Comparison of ENCODE assay signal across 29 cellular contexts in genomic region chr9:106828082-106828481, GRCh38.
"Had no signal": no experiment of that assay in that cellular context is flagged by ENCODE, and none has a peak within 500 bp of the region (broad histone marks: within the 10 kb centered on the region; RNA-seq: fewer than 3 reads in every experiment).

No MANE protein-coding gene starts in this region.

- H3K27me3 ChIP-seq: gastrocnemius medialis, neural progenitor cell, sigmoid colon, spleen, testis, tibial artery had no signal

- H3K36me3 Mint-ChIP-seq: mesothelial cell of epicardium; naive thymus-derived CD4-positive, alpha-beta T cell; neural progenitor cell; stimulated activated memory B cell treated with anti-CD40 and anti-IgM and Interleukin-4, amounts not matched to agents 10 μg/mL and 1 μg/mL and 100 μg/mL, for 72 hours; type B pancreatic cell had no signal

- DNase-seq: effector CD8-positive, alpha-beta T cell; endodermal cell; foreskin fibroblast; gastrocnemius medialis; head of caudate nucleus; islet precursor cell; kidney glomerular epithelial cell; mesenchymal stem cell; mucosa of descending colon; naive thymus-derived CD4-positive, alpha-beta T cell; right cardiac atrium; sigmoid colon; spleen; stimulated activated CD4-positive, alpha-beta T cell treated with anti-CD3 and anti-CD28 coated beads, Interleukin-4, amount 100 ng/mL, for 4 hours; stimulated activated naive CD8-positive, alpha-beta T cell treated with anti-CD3 and anti-CD28 coated beads, Interleukin-15, Interleukin-2, amounts not matched to agents 100 U/mL and 50 U/mL, for 24 hours; substantia nigra; testis; tibial artery had no signal

- H3K36me3 ChIP-seq: gastrocnemius medialis, neural progenitor cell, prostate gland, sigmoid colon, spleen, tibial artery had no signal

- H3K27ac ChIP-seq: epithelial cell of prostate, gastrocnemius medialis, neural progenitor cell, prostate gland, sigmoid colon, spleen, testis, tibial artery had no signal

- H3K27me3 Mint-ChIP-seq: dendritic cell treated with granulocyte-macrophage colony-stimulating factor and Interleukin-4, amounts not matched to agents 40 ng/mL and 50 ng/mL, for 4 days; naive thymus-derived CD4-positive, alpha-beta T cell; stimulated activated memory B cell treated with anti-CD40 and anti-IgM and Interleukin-4, amounts not matched to agents 10 μg/mL and 1 μg/mL and 100 μg/mL, for 72 hours; type B pancreatic cell had no signal

- ATAC-seq: esophagus mucosa; gastrocnemius medialis; mucosa of descending colon; naive thymus-derived CD4-positive, alpha-beta T cell; right cardiac atrium; stimulated activated memory B cell treated with anti-CD40 and anti-IgM and Interleukin-4, amounts not matched to agents 10 μg/mL and 1 μg/mL and 100 μg/mL, for 72 hours; stimulated activated naive CD8-positive, alpha-beta T cell treated with anti-CD3 and anti-CD28 coated beads, Interleukin-15, Interleukin-2, amounts not matched to agents 100 U/mL and 50 U/mL, for 24 hours had no signal

- H3K4me1 ChIP-seq: neural progenitor cell, prostate gland, spleen, testis had no signal

- H3K4me3 ChIP-seq: gastrocnemius medialis, mucosa of descending colon, neural progenitor cell, prostate gland, sigmoid colon, spleen, testis, tibial artery had no signal

- H3K9me3 Mint-ChIP-seq: nephron, type B pancreatic cell had no signal

- H3K27ac Mint-ChIP-seq: dendritic cell treated with granulocyte-macrophage colony-stimulating factor and Interleukin-4, amounts not matched to agents 40 ng/mL and 50 ng/mL, for 4 days; endodermal cell; mesothelial cell of epicardium; naive thymus-derived CD4-positive, alpha-beta T cell; nephron; neural progenitor cell; stimulated activated memory B cell treated with anti-CD40 and anti-IgM and Interleukin-4, amounts not matched to agents 10 μg/mL and 1 μg/mL and 100 μg/mL, for 72 hours; type B pancreatic cell had no signal

- H3K4me2 ChIP-seq: neural progenitor cell had no signal

- H2AFZ ChIP-seq: neural progenitor cell had no signal

- H3K4me1 Mint-ChIP-seq: mesothelial cell of epicardium; neural progenitor cell; stimulated activated memory B cell treated with anti-CD40 and anti-IgM and Interleukin-4, amounts not matched to agents 10 μg/mL and 1 μg/mL and 100 μg/mL, for 72 hours had no signal

- H3K4me3 Mint-ChIP-seq: dendritic cell treated with granulocyte-macrophage colony-stimulating factor and Interleukin-4, amounts not matched to agents 40 ng/mL and 50 ng/mL, for 4 days; endodermal cell; mesothelial cell of epicardium; naive thymus-derived CD4-positive, alpha-beta T cell; nephron; neural progenitor cell; stimulated activated memory B cell treated with anti-CD40 and anti-IgM and Interleukin-4, amounts not matched to agents 10 μg/mL and 1 μg/mL and 100 μg/mL, for 72 hours; type B pancreatic cell had no signal

- H3K9me3 ChIP-seq: gastrocnemius medialis, mucosa of descending colon, prostate gland, sigmoid colon, testis had no signal

- FAIRE-seq: colon, urothelium cell line had no signal
